ENCODE assay signal across 8 cellular contexts in genomic region chr14:105487449-105487985, GRCh38. TPM values are rescaled to one million over a fixed set of nuclear protein-coding genes. Genes with fewer than 3 reads are reported as not detected.
DNase-seq lines count a peak whose midpoint lies in the region; ATAC-seq, FAIRE-seq and TF ChIP-seq lines count a peak whose summit lies in the region.

No MANE protein-coding gene starts in this region.

- DNase-seq in NAMALWA (ENCODE audit: low spot score): peak; percentile 54
- DNase-seq in activated T-helper 9 cell treated with anti-CD3 and anti-CD28 coated beads, Interleukin-2, amount 50 U/mL, for 16 hours (ENCODE audit: low read depth): peak; percentile 47
- peak; percentile 90 for DNase-seq in kidney
- DNase-seq in stimulated activated naive CD8-positive, alpha-beta T cell treated with anti-CD3 and anti-CD28 coated beads, Interleukin-15, Interleukin-2, amounts not matched to agents 100 U/mL and 50 U/mL, for 24 hours: peak; percentile 74
- DNase-seq in KG1 (lab: John Stamatoyannopoulos, UW): no peak
- DNase-seq in C1 segment of cervical spinal cord (lab: John Stamatoyannopoulos, UW): no peak

- H3K4me3 ChIP-seq in BLaER1: peak overlapping the region; percentile 72
- peak overlapping the region in 1 of 2 donors; percentile 37 for H3K4me3 ChIP-seq in kidney (ENCODE audit: low read length in 2 of 2)

- H3K36me3 ChIP-seq in BLaER1 (peaks cover 2% of the 10 kb centered on the region), kidney (ENCODE audit: control insufficient read depth in 1 of 2, insufficient read depth in 2 of 2, low read length in 2 of 2) (no peaks in the 10 kb centered on the region)

- H3K9me3 ChIP-seq in BLaER1: no peaks in the 10 kb centered on the region
- H3K9me3 ChIP-seq in kidney (ENCODE audit: control insufficient read depth in 1 of 2, low read length in 2 of 2): no peaks in the 10 kb centered on the region

- peak overlapping the region; percentile 99 for H3K4me2 ChIP-seq in BLaER1

- no peak for FAIRE-seq in kidney (lab: Jason Lieb, UNC)

- peak overlapping the region; percentile 58 for H3K27ac ChIP-seq in BLaER1
- peak overlapping the region in 1 of 2 donors; percentile 43 for H3K27ac ChIP-seq in kidney (ENCODE audit: low read depth in 2 of 2, low read length in 2 of 2)

- peaks cover 38% of the 10 kb centered on the region for H4K20me1 ChIP-seq in BLaER1

- no peak for TF ChIP-seq CTCF in kidney (IDR thresholded peaks at IDR 0.05; ENCODE audit: borderline replicate concordance, extremely low read depth, insufficient read depth)

- H3K4me1 ChIP-seq in BLaER1: peaks cover 80% of the 10 kb centered on the region
- peaks cover 10 to 23% of the 10 kb centered on the region in 2 donors for H3K4me1 ChIP-seq in kidney (ENCODE audit: control insufficient read depth in 1 of 2, insufficient read depth in 1 of 2, low read depth in 1 of 2, low read length in 2 of 2)

- H3K9ac ChIP-seq in BLaER1: peak overlapping the region; percentile 72
- H3K9ac ChIP-seq in kidney (ENCODE audit: low read length in 2 of 2): no peak overlapping the region

- H3K27me3 ChIP-seq in BLaER1: peaks cover 40% of the 10 kb centered on the region

- no peak for ATAC-seq in stimulated activated naive CD8-positive, alpha-beta T cell treated with anti-CD3 and anti-CD28 coated beads, Interleukin-15, Interleukin-2, amounts not matched to agents 100 U/mL and 50 U/mL, for 24 hours
- ATAC-seq in GM18498 (IDR thresholded peaks at IDR 0.05; ENCODE audit: unreplicated experiment): no peak

- intact Hi-C loops in kidney (cut with DNase I): no loop called here

RNA-seq across cellular contexts. Expression of gene CRIP1, which starts 0.8 kb away (rescaled TPM):
- 381 TPM for total RNA-seq in kidney
- polyA plus RNA-seq in kidney (ENCODE audit: insufficient read depth, low read depth, low replicate concordance): 272 TPM

RNA-seq across cellular contexts. Expression of gene TEDC1, which starts 3.5 kb away (rescaled TPM):
- total RNA-seq in kidney: 13.2 TPM
- polyA plus RNA-seq in kidney (ENCODE audit: insufficient read depth, low read depth, low replicate concordance): 6.9 TPM

RNA-seq across cellular contexts. Expression of gene CRIP2, which starts 12.9 kb away (rescaled TPM):
- total RNA-seq in kidney: 357 TPM
- polyA plus RNA-seq in kidney (ENCODE audit: insufficient read depth, low read depth, low replicate concordance): 338 TPM

RNA-seq across cellular contexts. Expression of gene TMEM121, which starts 38.9 kb away (rescaled TPM):
- 3.1 TPM for total RNA-seq in kidney
- polyA plus RNA-seq in kidney (ENCODE audit: insufficient read depth, low read depth, low replicate concordance): 4.1 TPM

Comparison
In these comparisons a context has a peak if more than half of its experiments do, and no peak if none do; other contexts are left out.
1. DNase-seq: peak in NAMALWA (single experiment), activated T-helper 9 cell treated with anti-CD3 and anti-CD28 coated beads, Interleukin-2, amount 50 U/mL, for 16 hours (single experiment), kidney (single experiment) and stimulated activated naive CD8-positive, alpha-beta T cell treated with anti-CD3 and anti-CD28 coated beads, Interleukin-15, Interleukin-2, amounts not matched to agents 100 U/mL and 50 U/mL, for 24 hours (single experiment); none in KG1 (single experiment) and C1 segment of cervical spinal cord (0 of 14).